ENCODE assay signal across 20 cellular contexts in genomic region chr2:104745856-104746255, GRCh38.
"Had no signal": no experiment of that assay in that cellular context is flagged by ENCODE, and none has a peak within 500 bp of the region (broad histone marks: within the 10 kb centered on the region; RNA-seq: fewer than 3 reads in every experiment).

No MANE protein-coding gene starts in this region.

- H3K4me3 ChIP-seq: coronary artery, gastrocnemius medialis, heart right ventricle, left ventricle myocardium inferior, lower lobe of right lung, ovary, right atrium auricular region, stomach, thoracic aorta, uterus had no signal

- DNase-seq: effector CD4-positive, alpha-beta T cell; gastrocnemius medialis; heart right ventricle; hypothalamus; left ventricle myocardium inferior; lower lobe of right lung; mesenchymal stem cell; naive B cell; ovary; small intestine; stimulated activated CD4-positive, alpha-beta T cell treated with anti-CD3 and anti-CD28 coated beads, Interleukin-12 subunit alpha, Interleukin-12 subunit beta, amount 100 ng/mL, for 4 hours; stimulated activated naive CD4-positive, alpha-beta T cell; stomach; substantia nigra; trophoblast cell; uterus had no signal

- H3K27ac ChIP-seq: coronary artery, gastrocnemius medialis, heart right ventricle, left ventricle myocardium inferior, lower lobe of right lung, ovary, right atrium auricular region, stomach, thoracic aorta, uterus had no signal

- H3K36me3 ChIP-seq: gastrocnemius medialis, heart right ventricle, left ventricle myocardium inferior, lower lobe of right lung, ovary, right atrium auricular region, stomach, thoracic aorta, uterus had no signal

- H3K36me3 Mint-ChIP-seq: naive B cell had no signal

- H3K27me3 ChIP-seq: ovary, right atrium auricular region, uterus had no signal

- H3K4me1 Mint-ChIP-seq: naive B cell had no signal

- H3K4me3 Mint-ChIP-seq: naive B cell had no signal

- FAIRE-seq: keratinocyte, small intestine had no signal

- H3K4me1 ChIP-seq: gastrocnemius medialis, heart right ventricle, left ventricle myocardium inferior, lower lobe of right lung, right atrium auricular region, stomach, uterus had no signal

- H3K27ac Mint-ChIP-seq: naive B cell had no signal

- H3K9me3 ChIP-seq: gastrocnemius medialis, heart right ventricle, left ventricle myocardium inferior, lower lobe of right lung, ovary, right atrium auricular region, stomach, thoracic aorta, uterus had no signal
